In the genomic region with DNA sequence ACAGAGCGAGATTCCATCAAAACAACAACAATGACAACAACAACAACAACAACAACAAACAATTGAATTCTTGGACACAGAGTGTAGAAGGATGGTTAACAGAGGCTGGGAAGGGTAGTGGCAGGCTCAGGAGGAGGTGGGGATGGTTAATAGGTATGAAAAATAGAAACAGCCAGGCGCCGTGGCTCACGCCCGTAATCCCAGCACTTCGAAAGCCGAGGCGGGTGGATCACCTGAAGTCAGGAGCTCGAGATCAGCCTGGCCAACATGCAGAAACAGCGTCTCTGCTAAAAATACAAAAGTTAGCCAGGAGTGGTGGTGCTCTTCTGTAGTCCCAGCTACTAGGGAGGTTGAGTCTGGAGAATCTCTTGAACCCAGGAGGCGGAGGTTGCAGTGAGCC, we compare ENCODE assay signal across 1 cellular context.
TF ChIP-seq lines count a peak whose summit lies in the region.

No MANE protein-coding gene starts in this region.

TF ChIP-seq in GM23338, 12 proteins besides CTCF, POLR2A, EP300 and RAD21 (continued from another document):
- TF ChIP-seq ZNF462 (CRISPR knock-in tag; IDR thresholded peaks at IDR 0.05) (no peak), CREB1 (CRISPR knock-in tag; IDR thresholded peaks at IDR 0.05; ENCODE audit: low read depth) (no peak), ZNF114 (CRISPR knock-in tag; IDR thresholded peaks at IDR 0.05) (no peak), JUNB (IDR thresholded peaks at IDR 0.05; ENCODE audit: unreplicated experiment) (no peak), STAT1 (IDR thresholded peaks at IDR 0.05; ENCODE audit: unreplicated experiment) (no peak), POLR2AphosphoS5 (IDR thresholded peaks at IDR 0.05; ENCODE audit: low read depth) (no peak), EZH2phosphoT487 (IDR thresholded peaks at IDR 0.05; ENCODE audit: unreplicated experiment) (no peak)
- TF ChIP-seq, protein P1, sequence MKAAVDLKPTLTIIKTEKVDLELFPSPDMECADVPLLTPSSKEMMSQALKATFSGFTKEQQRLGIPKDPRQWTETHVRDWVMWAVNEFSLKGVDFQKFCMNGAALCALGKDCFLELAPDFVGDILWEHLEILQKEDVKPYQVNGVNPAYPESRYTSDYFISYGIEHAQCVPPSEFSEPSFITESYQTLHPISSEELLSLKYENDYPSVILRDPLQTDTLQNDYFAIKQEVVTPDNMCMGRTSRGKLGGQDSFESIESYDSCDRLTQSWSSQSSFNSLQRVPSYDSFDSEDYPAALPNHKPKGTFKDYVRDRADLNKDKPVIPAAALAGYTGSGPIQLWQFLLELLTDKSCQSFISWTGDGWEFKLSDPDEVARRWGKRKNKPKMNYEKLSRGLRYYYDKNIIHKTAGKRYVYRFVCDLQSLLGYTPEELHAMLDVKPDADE (IDR thresholded peaks at IDR 0.05) = no peak
